Comparison of ENCODE assay signal across 23 cellular contexts in the genomic region with DNA sequence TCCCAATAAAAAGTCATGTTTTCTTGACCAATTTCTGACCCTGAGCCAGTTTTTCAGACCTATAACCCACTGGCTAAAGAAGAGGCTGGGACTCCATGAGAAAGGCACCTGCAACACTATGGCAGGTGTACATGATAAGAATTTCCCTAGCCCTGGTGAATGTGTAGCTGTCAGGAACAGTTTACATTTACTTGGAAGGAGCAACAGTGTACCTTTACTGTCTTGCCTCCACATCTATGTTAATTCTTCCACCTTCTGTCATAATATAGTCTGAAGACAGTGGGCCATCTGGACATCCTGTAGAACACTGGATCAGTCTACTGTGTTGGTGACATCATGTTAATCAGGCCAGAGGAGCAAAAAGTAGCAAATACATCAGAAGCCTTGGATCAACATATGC.
"Had no signal": no experiment of that assay in that cellular context is flagged by ENCODE, and none has a peak within 500 bp of the region (broad histone marks: within the 10 kb centered on the region; RNA-seq: fewer than 3 reads in every experiment).

No MANE protein-coding gene starts in this region.

- H3K27ac ChIP-seq: epithelial cell of prostate, esophagus squamous epithelium, gastrocnemius medialis, heart right ventricle, left lung, lower lobe of right lung had no signal

- ATAC-seq: effector memory CD8-positive, alpha-beta T cell; esophagus mucosa; gastrocnemius medialis; heart right ventricle; left cardiac atrium; left ventricle myocardium superior; lower lobe of right lung; mucosa of descending colon; naive thymus-derived CD8-positive, alpha-beta T cell had no signal

- H3K4me3 ChIP-seq: esophagus squamous epithelium, gastrocnemius medialis, heart right ventricle, left lung, lower lobe of right lung, mucosa of descending colon had no signal

- H3K36me3 ChIP-seq: esophagus squamous epithelium, gastrocnemius medialis, heart right ventricle, left lung, lower lobe of right lung had no signal

- H3K27me3 ChIP-seq: gastrocnemius medialis, heart right ventricle, left lung had no signal

- DNase-seq: cortex of kidney; effector CD8-positive, alpha-beta T cell; effector memory CD8-positive, alpha-beta T cell; endodermal cell; erythroblast; esophagus squamous epithelium; foreskin fibroblast; foreskin melanocyte; gastrocnemius medialis; glutamatergic neuron; head of caudate nucleus; heart right ventricle; hippocampal formation; left cardiac atrium; left lung; left ventricle myocardium superior; lower lobe of right lung; mesenchymal stem cell; mucosa of descending colon; naive B cell; naive thymus-derived CD8-positive, alpha-beta T cell had no signal

- H3K9me3 ChIP-seq: esophagus squamous epithelium, gastrocnemius medialis, heart right ventricle, left lung, lower lobe of right lung, mucosa of descending colon had no signal
